ENCODE assay signal across 8 cellular contexts in genomic region chr10:42932735-42933453, GRCh38.
DNase-seq lines count a peak whose midpoint lies in the region; ATAC-seq and TF ChIP-seq lines count a peak whose summit lies in the region.

No MANE protein-coding gene starts in this region.

- RAD21 ChIA-PET in HCT116 (lab: Charles Lee; ENCODE audit: low non-redundant PET in 1 of 2, low total read pairs in 2 of 2, uncharacterized antibody in 2 of 2, unreplicated experiment in 2 of 2), result no interaction called here

- H3K36me3 ChIP-seq in HCT116 (ENCODE audit: control insufficient read depth in 1 of 2, insufficient read depth in 2 of 2, low read length in 2 of 2), result no peaks in the 10 kb centered on the region

- no peak overlapping the region for H3K9ac ChIP-seq in HCT116 (ENCODE audit: low read length)

- H3K4me1 Mint-ChIP-seq in activated T-cell treated with anti-CD3 and anti-CD28 coated beads, Interleukin-2, amount 50 U/mL, for 24 hours (ENCODE audit: low read depth), result peaks cover 14% of the 10 kb centered on the region
- no peaks in the 10 kb centered on the region for H3K4me1 Mint-ChIP-seq in HFFc6 (ENCODE audit: low read depth)

- intact Hi-C loops in HCT116 (cut with micrococcal nuclease), result no loop called here

- TF ChIP-seq RAD21 in HCT116 (IDR thresholded peaks at IDR 0.05; ENCODE audit: low read depth), result no peak

- TF ChIP-seq POLR2A in HCT116 (IDR thresholded peaks at IDR 0.05; ENCODE audit: borderline replicate concordance, extremely low read depth, insufficient read depth, insufficient read length), result no peak

- H3K4me3 Mint-ChIP-seq in activated T-cell treated with anti-CD3 and anti-CD28 coated beads, Interleukin-2, amount 50 U/mL, for 24 hours, result peak overlapping the region; percentile 67
- H3K4me3 Mint-ChIP-seq in HFFc6, result no peak overlapping the region

- no peaks in the 10 kb centered on the region for H3K36me3 Mint-ChIP-seq in activated T-cell treated with anti-CD3 and anti-CD28 coated beads, Interleukin-2, amount 50 U/mL, for 24 hours (ENCODE audit: low read depth)
- H3K36me3 Mint-ChIP-seq in HFFc6 (ENCODE audit: low read depth), result no peaks in the 10 kb centered on the region

- no peak overlapping the region for H2AFZ ChIP-seq in HCT116 (ENCODE audit: low read depth, low read length, poor library complexity, severe bottlenecking)

- CTCF ChIA-PET in HCT116 (lab: Charles Lee), result no interaction called here

- H4K20me1 ChIP-seq in HCT116 (ENCODE audit: insufficient read depth), result no peaks in the 10 kb centered on the region

- DNase-seq in HCT116 (ENCODE audit: low read depth, low spot score) (no peak), iPS-NIHi11 (ENCODE audit: low spot score) (peak; percentile 93), HFFc6 (no peak), dedifferentiated amniotic fluid mesenchymal stem cell (ENCODE audit: extremely low spot score) (no peak), LoVo (ENCODE audit: low spot score) (no peak)
- peak; percentile 81 for DNase-seq in activated T-cell treated with anti-CD3 and anti-CD28 coated beads, Interleukin-2, amount 50 U/mL, for 24 hours
- DNase-seq in stimulated activated CD4-positive, alpha-beta T cell treated with anti-CD3 and anti-CD28 coated beads, TNF-alpha, amount 100 ng/mL, for 24 hours (ENCODE audit: low read depth in 3 of 3), result peak; percentile 14 to 65 (median 40)

- H3K9me2 ChIP-seq in HCT116 (ENCODE audit: insufficient read depth), result no peaks in the 10 kb centered on the region

- ATAC-seq in HCT116 (peak; percentile 60), HG03460 (IDR thresholded peaks at IDR 0.05; ENCODE audit: unreplicated experiment) (no peak)

- TF ChIP-seq CTCF in HCT116 (IDR thresholded peaks at IDR 0.05 in 2 of 3, conservative IDR thresholded peaks at IDR 0.05 in 1 of 3; ENCODE audit: borderline replicate concordance in 1 of 3, insufficient read depth in 1 of 3, low read depth in 2 of 3, low read length in 2 of 3) (no peak), HFFc6 (IDR thresholded peaks at IDR 0.05) (no peak)

- peaks cover 44% of the 10 kb centered on the region for H3K27me3 Mint-ChIP-seq in activated T-cell treated with anti-CD3 and anti-CD28 coated beads, Interleukin-2, amount 50 U/mL, for 24 hours
- H3K27me3 Mint-ChIP-seq in HFFc6 (ENCODE audit: insufficient read depth), result peaks cover 34% of the 10 kb centered on the region

- no peaks in the 10 kb centered on the region for H3K27me3 ChIP-seq in HCT116 (ENCODE audit: insufficient read depth, low read length)

- H3K27ac Mint-ChIP-seq in activated T-cell treated with anti-CD3 and anti-CD28 coated beads, Interleukin-2, amount 50 U/mL, for 24 hours, result no peak overlapping the region
- no peak overlapping the region for H3K27ac Mint-ChIP-seq in HFFc6

- H3K79me2 ChIP-seq in HCT116 (ENCODE audit: insufficient read depth, low read length), result no peaks in the 10 kb centered on the region

- BruUV-seq in HCT116 (replicated peaks; lab: Mats Ljungman, UMichigan), result no TSS peak

- no peaks in the 10 kb centered on the region for H3K9me3 ChIP-seq in HCT116 (ENCODE audit: control insufficient read depth in 1 of 2, insufficient read depth in 1 of 2, low read depth in 1 of 2, low read length in 2 of 2)

- H3K4me2 ChIP-seq in HCT116 (ENCODE audit: low read length), result no peak overlapping the region

- no peaks in the 10 kb centered on the region for H3K4me1 ChIP-seq in HCT116 (ENCODE audit: control insufficient read depth in 1 of 2, insufficient read depth in 2 of 2, low read length in 2 of 2)

- POLR2A ChIA-PET in HCT116 (lab: Charles Lee), result no interaction called here

- H3K4me3 ChIP-seq in HCT116 (replicated peaks in 1 of 2; ENCODE audit: low read depth in 1 of 2, low read length in 2 of 2), result no peak overlapping the region

- H3K9me3 Mint-ChIP-seq in activated T-cell treated with anti-CD3 and anti-CD28 coated beads, Interleukin-2, amount 50 U/mL, for 24 hours, result no peaks in the 10 kb centered on the region
- no peaks in the 10 kb centered on the region; the same call in 1 of the 2 replicates for H3K9me3 Mint-ChIP-seq in HFFc6

- H3K27ac ChIP-seq in HCT116 (ENCODE audit: low read depth, low read length), result no peak overlapping the region

TF ChIP-seq in HCT116, 20 proteins besides CTCF, POLR2A, EP300 and RAD21:
- no peak for TF ChIP-seq ZFX (IDR thresholded peaks at IDR 0.05)
- TF ChIP-seq YY1 (IDR thresholded peaks at IDR 0.05; ENCODE audit: extremely low read depth, insufficient replicate concordance, low read depth, low read length), result no peak
- TF ChIP-seq ATF3 (IDR thresholded peaks at IDR 0.05), result no peak
- no peak for TF ChIP-seq SIN3A (IDR thresholded peaks at IDR 0.05; ENCODE audit: low read depth)
- no peak for TF ChIP-seq SP1 (IDR thresholded peaks at IDR 0.05; ENCODE audit: low read depth)
- no peak for TF ChIP-seq ELF1 (IDR thresholded peaks at IDR 0.05; ENCODE audit: borderline replicate concordance, low read depth)
- no peak for TF ChIP-seq CEBPB (IDR thresholded peaks at IDR 0.05; ENCODE audit: low read depth)
- TF ChIP-seq EGR1 (IDR thresholded peaks at IDR 0.05; ENCODE audit: low read depth), result no peak
- no peak for TF ChIP-seq FOSL1 (IDR thresholded peaks at IDR 0.05; ENCODE audit: low read depth)
- TF ChIP-seq ZNF274 (IDR thresholded peaks at IDR 0.05; ENCODE audit: low read depth, low read length), result no peak
- TF ChIP-seq EZH2 (IDR thresholded peaks at IDR 0.05), result no peak
- TF ChIP-seq CBX3 (IDR thresholded peaks at IDR 0.05; ENCODE audit: low read depth), result no peak

Comparison
In these comparisons a context has a peak if more than half of its experiments do, and no peak if none do; other contexts are left out.
1. DNase-seq: peak in activated T-cell treated with anti-CD3 and anti-CD28 coated beads, Interleukin-2, amount 50 U/mL, for 24 hours (single experiment), iPS-NIHi11 (single experiment) and stimulated activated CD4-positive, alpha-beta T cell treated with anti-CD3 and anti-CD28 coated beads, TNF-alpha, amount 100 ng/mL, for 24 hours (3 of 3); none in HCT116 (single experiment), HFFc6 (single experiment), dedifferentiated amniotic fluid mesenchymal stem cell (single experiment) and LoVo (single experiment).